In genomic region chr9:93114984-93115335, GRCh38 we compare ENCODE assay signal across 21 cellular contexts. TPM values are rescaled to one million over a fixed set of nuclear protein-coding genes. Genes with fewer than 3 reads are reported as not detected.
DNase-seq lines count a peak whose midpoint lies in the region; ATAC-seq and TF ChIP-seq lines count a peak whose summit lies in the region.
"Had no signal": no experiment of that assay in that cellular context is flagged by ENCODE, and none has a peak within 500 bp of the region (broad histone marks: within the 10 kb centered on the region; RNA-seq: fewer than 3 reads in every experiment).

No MANE protein-coding gene starts in this region.

- no peak for DNase-seq in CD8-positive, alpha-beta memory T cell
- DNase-seq in activated naive CD8-positive, alpha-beta T cell treated with anti-CD3 and anti-CD28 coated beads for 36 hours = no peak
- DNase-seq in naive thymus-derived CD8-positive, alpha-beta T cell = no peak
- DNase-seq in type B pancreatic cell (ENCODE audit: extremely low spot score, unreplicated experiment) (no peak), amniotic stem cell (lab: John Stamatoyannopoulos, UW) (no peak), cardiac septum (ENCODE audit: low spot score) (no peak)
- DNase-seq in effector CD8-positive, alpha-beta T cell (lab: John Stamatoyannopoulos, UW) = no peak
- DNase-seq: activated CD4-positive, alpha-beta T cell treated with anti-CD3 and anti-CD28 coated beads, Interleukin-2, amount 50 U/mL, for 48 hours; DMS79; foreskin melanocyte; GOT3; naive B cell; NCI-H1105; NCI-H748 treated with DMSO at 0.1 percent for 48 hours; trophoblast cell had no signal

- H3K27ac Mint-ChIP-seq in CD8-positive, alpha-beta memory T cell = peak overlapping the region in 6 of 8 donors; percentile 11 to 92 (median 68)
- peak overlapping the region; percentile 59 for H3K27ac Mint-ChIP-seq in activated naive CD8-positive, alpha-beta T cell treated with anti-CD3 and anti-CD28 coated beads for 36 hours
- H3K27ac Mint-ChIP-seq in naive thymus-derived CD8-positive, alpha-beta T cell = peak overlapping the region in 6 of 10 donors; percentile 11 to 86 (median 52)
- no peak overlapping the region for H3K27ac Mint-ChIP-seq in type B pancreatic cell

- peaks cover 0 to 18% (median 10%) of the 10 kb centered on the region in 11 experiments; a peak in 11 of 22 replicates for H4K20me1 ChIP-seq in BLaER1 treated with 17β-estradiol and CSF1 and Interleukin-3, amounts not matched to agents 10 nM and 100 nM

- no peak overlapping the region for H3K4me3 Mint-ChIP-seq in CD8-positive, alpha-beta memory T cell
- H3K4me3 Mint-ChIP-seq in activated naive CD8-positive, alpha-beta T cell treated with anti-CD3 and anti-CD28 coated beads for 36 hours = no peak overlapping the region
- no peak overlapping the region for H3K4me3 Mint-ChIP-seq in naive thymus-derived CD8-positive, alpha-beta T cell
- H3K4me3 Mint-ChIP-seq in type B pancreatic cell = no peak overlapping the region
- H3K4me3 Mint-ChIP-seq: naive B cell had no signal

- H3K9me3 ChIP-seq in BLaER1 treated with 17β-estradiol and CSF1 and Interleukin-3, amounts not matched to agents 10 nM and 100 nM (replicated peaks in 1 of 11) = no peaks in the 10 kb centered on the region
- H3K9me3 ChIP-seq in CD8-positive, alpha-beta memory T cell (ENCODE audit: low read length) = no peaks in the 10 kb centered on the region
- H3K9me3 ChIP-seq: psoas muscle had no signal

- H3K36me3 Mint-ChIP-seq in CD8-positive, alpha-beta memory T cell = peaks cover 0 to 40% (median 2%) of the 10 kb centered on the region in 3 donors
- H3K36me3 Mint-ChIP-seq in activated naive CD8-positive, alpha-beta T cell treated with anti-CD3 and anti-CD28 coated beads for 36 hours = peaks cover 3% of the 10 kb centered on the region
- H3K36me3 Mint-ChIP-seq in naive thymus-derived CD8-positive, alpha-beta T cell = peaks cover 0 to 28% (median 2%) of the 10 kb centered on the region in 3 donors
- peaks cover 8% of the 10 kb centered on the region for H3K36me3 Mint-ChIP-seq in type B pancreatic cell

- H3K4me2 ChIP-seq in BLaER1 treated with 17β-estradiol and CSF1 and Interleukin-3, amounts not matched to agents 10 nM and 100 nM = peak overlapping the region; percentile 74 to 96 (median 90)
- H3K4me2 ChIP-seq: KMS-11, smooth muscle cell had no signal

- no peaks in the 10 kb centered on the region for H3K27me3 ChIP-seq in BLaER1 treated with 17β-estradiol and CSF1 and Interleukin-3, amounts not matched to agents 10 nM and 100 nM
- no peaks in the 10 kb centered on the region for H3K27me3 ChIP-seq in CD8-positive, alpha-beta memory T cell (ENCODE audit: insufficient read depth, low read length, poor library complexity, severe bottlenecking)

- peaks cover 70 to 93% (median 80%) of the 10 kb centered on the region in 10 experiments for H3K4me1 ChIP-seq in BLaER1 treated with 17β-estradiol and CSF1 and Interleukin-3, amounts not matched to agents 10 nM and 100 nM
- peaks cover 16% of the 10 kb centered on the region for H3K4me1 ChIP-seq in CD8-positive, alpha-beta memory T cell (ENCODE audit: insufficient read depth, low read length)

- intact Hi-C loops in cardiac septum (cut with DNase I) = no loop called here

- CTCF ChIA-PET in CD8-positive, alpha-beta memory T cell (lab: Charles Lee) = no interaction called here

- H3K4me1 Mint-ChIP-seq in CD8-positive, alpha-beta memory T cell = peaks cover 10 to 28% (median 15%) of the 10 kb centered on the region in 3 donors
- peaks cover 10% of the 10 kb centered on the region for H3K4me1 Mint-ChIP-seq in activated naive CD8-positive, alpha-beta T cell treated with anti-CD3 and anti-CD28 coated beads for 36 hours
- H3K4me1 Mint-ChIP-seq in naive thymus-derived CD8-positive, alpha-beta T cell = peaks cover 14 to 41% (median 27%) of the 10 kb centered on the region in 4 donors
- H3K4me1 Mint-ChIP-seq in type B pancreatic cell (ENCODE audit: unreplicated experiment) = peaks cover 2% of the 10 kb centered on the region

- peak overlapping the region in 10 of 11 experiments; percentile 56 to 77 (median 71); a peak in 13 of 22 replicates for H3K9ac ChIP-seq in BLaER1 treated with 17β-estradiol and CSF1 and Interleukin-3, amounts not matched to agents 10 nM and 100 nM
- H3K9ac ChIP-seq: KMS-11 had no signal

- no peaks in the 10 kb centered on the region for H3K9me3 Mint-ChIP-seq in CD8-positive, alpha-beta memory T cell
- H3K9me3 Mint-ChIP-seq in activated naive CD8-positive, alpha-beta T cell treated with anti-CD3 and anti-CD28 coated beads for 36 hours = no peaks in the 10 kb centered on the region
- no peaks in the 10 kb centered on the region for H3K9me3 Mint-ChIP-seq in naive thymus-derived CD8-positive, alpha-beta T cell
- no peaks in the 10 kb centered on the region for H3K9me3 Mint-ChIP-seq in type B pancreatic cell
- H3K9me3 Mint-ChIP-seq: naive B cell had no signal

- no peak for ATAC-seq in naive thymus-derived CD8-positive, alpha-beta T cell
- ATAC-seq: psoas muscle, SK-N-SH treated with all-trans-retinoic acid at 6 μM for 48 hours had no signal

- no peak for TF ChIP-seq CTCF in type B pancreatic cell (conservative IDR thresholded peaks at IDR 0.05)

- peak overlapping the region; percentile 69 to 89 (median 79) for H3K27ac ChIP-seq in BLaER1 treated with 17β-estradiol and CSF1 and Interleukin-3, amounts not matched to agents 10 nM and 100 nM
- no peak overlapping the region for H3K27ac ChIP-seq in CD8-positive, alpha-beta memory T cell (ENCODE audit: low read depth, low read length)
- H3K27ac ChIP-seq: KMS-11, psoas muscle had no signal

- H3K36me3 ChIP-seq in BLaER1 treated with 17β-estradiol and CSF1 and Interleukin-3, amounts not matched to agents 10 nM and 100 nM = peaks cover 0 to 48% (median 25%) of the 10 kb centered on the region in 11 experiments; a peak in 18 of 22 replicates
- H3K36me3 ChIP-seq in CD8-positive, alpha-beta memory T cell (ENCODE audit: insufficient read depth, low read length) = no peaks in the 10 kb centered on the region

- POLR2A ChIA-PET in CD8-positive, alpha-beta memory T cell (lab: Charles Lee) = no interaction called here
- POLR2A ChIA-PET in naive thymus-derived CD8-positive, alpha-beta T cell (lab: Charles Lee) = interaction anchor here (1.6 kb wide), 1 partner anchor 10 kb away, joined by 4 read pairs; no protein-coding TSS in a partner anchor

- H3K4me3 ChIP-seq in BLaER1 treated with 17β-estradiol and CSF1 and Interleukin-3, amounts not matched to agents 10 nM and 100 nM = peak overlapping the region in 1 of 10 experiments; percentile 15; a peak in 1 of 20 replicates
- H3K4me3 ChIP-seq in CD8-positive, alpha-beta memory T cell (ENCODE audit: low read length) = no peak overlapping the region
- H3K4me3 ChIP-seq: psoas muscle, smooth muscle cell had no signal

- H3K27me3 Mint-ChIP-seq in CD8-positive, alpha-beta memory T cell = no peaks in the 10 kb centered on the region
- H3K27me3 Mint-ChIP-seq in activated naive CD8-positive, alpha-beta T cell treated with anti-CD3 and anti-CD28 coated beads for 36 hours = no peaks in the 10 kb centered on the region
- no peaks in the 10 kb centered on the region for H3K27me3 Mint-ChIP-seq in naive thymus-derived CD8-positive, alpha-beta T cell
- H3K27me3 Mint-ChIP-seq in type B pancreatic cell = peaks cover 3% of the 10 kb centered on the region
- H3K27me3 Mint-ChIP-seq: naive B cell had no signal

RNA-seq across cellular contexts. Expression of gene CARD19, which starts 18.9 kb away (rescaled TPM):
- total RNA-seq in CD8-positive, alpha-beta memory T cell = 10 to 100 TPM; 43.2 to 43.6 TPM
- 66.4 TPM for polyA plus RNA-seq in CD8-positive, alpha-beta memory T cell
- total RNA-seq in activated naive CD8-positive, alpha-beta T cell treated with anti-CD3 and anti-CD28 coated beads for 36 hours = 10 to 100 TPM; 36.5 to 38.6 TPM
- 10 to 100 TPM; 68.9 to 71.2 TPM for total RNA-seq in naive thymus-derived CD8-positive, alpha-beta T cell
- 10 to 100 TPM; 56.3 to 62.9 (median 56.9) TPM for polyA plus RNA-seq in naive thymus-derived CD8-positive, alpha-beta T cell
- total RNA-seq in type B pancreatic cell (ENCODE audit: low replicate concordance) = 17.7 and 22.2 TPM in 2 replicates
- 45.1 TPM for total RNA-seq in cardiac septum

RNA-seq across cellular contexts. Expression of gene NINJ1, which starts 19.1 kb away (rescaled TPM):
- 10 to 100 TPM; 59.9 to 62.9 TPM for total RNA-seq in CD8-positive, alpha-beta memory T cell
- polyA plus RNA-seq in CD8-positive, alpha-beta memory T cell = 103 TPM
- total RNA-seq in activated naive CD8-positive, alpha-beta T cell treated with anti-CD3 and anti-CD28 coated beads for 36 hours = 10 to 100 TPM; 74.9 to 77.8 TPM
- 10 to 100 TPM; 33.8 to 35.6 TPM for total RNA-seq in naive thymus-derived CD8-positive, alpha-beta T cell
- polyA plus RNA-seq in naive thymus-derived CD8-positive, alpha-beta T cell = 10 to 100 TPM; 78.5 to 97.6 (median 96.0) TPM
- total RNA-seq in type B pancreatic cell (ENCODE audit: low replicate concordance) (19.4 and 21.6 TPM in 2 replicates), cardiac septum (46.4 TPM)

RNA-seq across cellular contexts. Expression of gene SUSD3, which starts 56.5 kb away (rescaled TPM):
- total RNA-seq in CD8-positive, alpha-beta memory T cell = 10 to 100 TPM; 11.3 to 12.3 TPM
- 103 TPM for polyA plus RNA-seq in CD8-positive, alpha-beta memory T cell
- total RNA-seq in activated naive CD8-positive, alpha-beta T cell treated with anti-CD3 and anti-CD28 coated beads for 36 hours = 10 to 100 TPM; 27.1 to 28.8 TPM
- 10 to 100 TPM; 62.1 to 64.0 TPM for total RNA-seq in naive thymus-derived CD8-positive, alpha-beta T cell
- 100 to 1,000 TPM in 2 of 3 donors, 10 to 100 TPM in 1; 86.7 to 208 (median 145) TPM for polyA plus RNA-seq in naive thymus-derived CD8-positive, alpha-beta T cell
- total RNA-seq in type B pancreatic cell (ENCODE audit: low replicate concordance) = 1.5 and 3.8 TPM in 2 replicates
- total RNA-seq in cardiac septum = 1.1 TPM
- total RNA-seq: endothelial cell of umbilical vein, smooth muscle cell had no signal
- polyA plus RNA-seq: endothelial cell of umbilical vein had no signal
